In genomic region chr1:10765734-10766478, GRCh38 we compare ENCODE assay signal across 11 cellular contexts. TPM values are rescaled to one million over a fixed set of nuclear protein-coding genes. Genes with fewer than 3 reads are reported as not detected.
DNase-seq lines count a peak whose midpoint lies in the region; ATAC-seq and TF ChIP-seq lines count a peak whose summit lies in the region.
"Had no signal": no experiment of that assay in that cellular context is flagged by ENCODE, and none has a peak within 500 bp of the region (broad histone marks: within the 10 kb centered on the region; RNA-seq: fewer than 3 reads in every experiment).

No MANE protein-coding gene starts in this region.

- H3K4me1 ChIP-seq in left ventricle myocardium inferior = peaks cover 78% of the 10 kb centered on the region
- H3K4me1 ChIP-seq: Caco-2 had no signal

- H3K27me3 ChIP-seq in left ventricle myocardium inferior (ENCODE audit: low read depth) = no peaks in the 10 kb centered on the region

- DNase-seq in NCI-H1092 treated with DMSO at 0.1 percent for 48 hours (lab: John Stamatoyannopoulos, UW) = peak; percentile 60
- DNase-seq in NCI-H774 (lab: John Stamatoyannopoulos, UW) = peak; percentile 49
- no peak for DNase-seq in left ventricle myocardium inferior
- no peak for DNase-seq in activated CD4-positive, CD25-positive, alpha-beta regulatory T cell (lab: John Stamatoyannopoulos, UW)
- no peak for DNase-seq in nephron progenitor cell
- DNase-seq: activated CD4-positive, alpha-beta T cell treated with anti-CD3 and anti-CD28 coated beads, Interleukin-2, amount 50 U/mL, for 4 hours; Caco-2; central memory CD4-positive, alpha-beta T cell had no signal

- no peaks in the 10 kb centered on the region for H3K4me1 Mint-ChIP-seq in activated T-helper 17 cell treated with anti-CD3 and anti-CD28 coated beads, Interleukin-2, amount 50 U/mL, for 72 hours
- H3K4me1 Mint-ChIP-seq in nephron progenitor cell = peaks cover 40% of the 10 kb centered on the region

- H3K9me3 Mint-ChIP-seq in activated T-helper 17 cell treated with anti-CD3 and anti-CD28 coated beads, Interleukin-2, amount 50 U/mL, for 72 hours = no peaks in the 10 kb centered on the region
- H3K9me3 Mint-ChIP-seq in nephron progenitor cell = no peaks in the 10 kb centered on the region
- H3K9me3 Mint-ChIP-seq: T-helper 1 cell treated with Interleukin-12 subunit alpha and Interleukin-12 subunit beta and Interleukin-4 antibody, amounts not matched to agents 30 μg/mL and 1 μg/mL, for 36 hours had no signal

- H3K4me3 Mint-ChIP-seq in activated T-helper 17 cell treated with anti-CD3 and anti-CD28 coated beads, Interleukin-2, amount 50 U/mL, for 72 hours = no peak overlapping the region
- no peak overlapping the region for H3K4me3 Mint-ChIP-seq in nephron progenitor cell
- H3K4me3 Mint-ChIP-seq: T-helper 1 cell treated with Interleukin-12 subunit alpha and Interleukin-12 subunit beta and Interleukin-4 antibody, amounts not matched to agents 30 μg/mL and 1 μg/mL, for 36 hours had no signal

- no peaks in the 10 kb centered on the region for H3K36me3 ChIP-seq in left ventricle myocardium inferior

- no peaks in the 10 kb centered on the region for H3K9me3 ChIP-seq in left ventricle myocardium inferior (replicated peaks)
- H3K9me3 ChIP-seq: Caco-2 had no signal

- no peaks in the 10 kb centered on the region for H3K36me3 Mint-ChIP-seq in activated T-helper 17 cell treated with anti-CD3 and anti-CD28 coated beads, Interleukin-2, amount 50 U/mL, for 72 hours (ENCODE audit: low read depth)
- H3K36me3 Mint-ChIP-seq in nephron progenitor cell (ENCODE audit: low read depth) = no peaks in the 10 kb centered on the region

- H3K27me3 Mint-ChIP-seq in activated T-helper 17 cell treated with anti-CD3 and anti-CD28 coated beads, Interleukin-2, amount 50 U/mL, for 72 hours = peaks cover 3% of the 10 kb centered on the region
- H3K27me3 Mint-ChIP-seq in nephron progenitor cell (ENCODE audit: low read depth, poor library complexity) = peaks cover 32% of the 10 kb centered on the region

- intact Hi-C loops in left ventricle myocardium inferior (cut with micrococcal nuclease) = no loop called here

- H3K27ac ChIP-seq in left ventricle myocardium inferior (replicated peaks) (peak overlapping the region; percentile 83), skin epidermis (peak overlapping the region in 19 of 21 experiments; percentile 10 to 86 (median 65))

- no peak overlapping the region for H3K27ac Mint-ChIP-seq in activated T-helper 17 cell treated with anti-CD3 and anti-CD28 coated beads, Interleukin-2, amount 50 U/mL, for 72 hours
- no peak overlapping the region for H3K27ac Mint-ChIP-seq in nephron progenitor cell
- H3K27ac Mint-ChIP-seq: T-helper 1 cell treated with Interleukin-12 subunit alpha and Interleukin-12 subunit beta and Interleukin-4 antibody, amounts not matched to agents 30 μg/mL and 1 μg/mL, for 36 hours had no signal

- ATAC-seq in activated T-helper 17 cell treated with anti-CD3 and anti-CD28 coated beads, Interleukin-2, amount 50 U/mL, for 72 hours (replicated peaks) = no peak

- H3K4me3 ChIP-seq in left ventricle myocardium inferior (peak overlapping the region; percentile 14), skin epidermis (no peak overlapping the region)

- TF ChIP-seq CTCF in left ventricle myocardium inferior (IDR thresholded peaks at IDR 0.05; ENCODE audit: borderline replicate concordance) (no peak), nephron progenitor cell (IDR thresholded peaks at IDR 0.05) (no peak)

RNA-seq across cellular contexts. Expression of gene CASZ1, which starts 30.5 kb away (rescaled TPM):
- total RNA-seq in left ventricle myocardium inferior = 56.3 TPM
- total RNA-seq in activated T-helper 17 cell treated with anti-CD3 and anti-CD28 coated beads, Interleukin-2, amount 50 U/mL, for 72 hours = 1 to 10 TPM; 2.6 to 4.3 TPM

Comparison
In these comparisons a context has a peak if more than half of its experiments do, and no peak if none do; other contexts are left out.
1. DNase-seq: peak in NCI-H1092 treated with DMSO at 0.1 percent for 48 hours (single experiment) and NCI-H774 (single experiment); none in left ventricle myocardium inferior (single experiment), activated CD4-positive, CD25-positive, alpha-beta regulatory T cell (0 of 4) and nephron progenitor cell (single experiment).
2. RNA of gene CASZ1, which starts 30.5 kb away (total RNA-seq): 56.3 TPM in left ventricle myocardium inferior (single experiment); 2.6 to 4.3 TPM in activated T-helper 17 cell treated with anti-CD3 and anti-CD28 coated beads, Interleukin-2, amount 50 U/mL, for 72 hours; every median in the first group is over 10 times any median in the second.